12 cellular contexts compared by ENCODE assay signal in the genomic region with DNA sequence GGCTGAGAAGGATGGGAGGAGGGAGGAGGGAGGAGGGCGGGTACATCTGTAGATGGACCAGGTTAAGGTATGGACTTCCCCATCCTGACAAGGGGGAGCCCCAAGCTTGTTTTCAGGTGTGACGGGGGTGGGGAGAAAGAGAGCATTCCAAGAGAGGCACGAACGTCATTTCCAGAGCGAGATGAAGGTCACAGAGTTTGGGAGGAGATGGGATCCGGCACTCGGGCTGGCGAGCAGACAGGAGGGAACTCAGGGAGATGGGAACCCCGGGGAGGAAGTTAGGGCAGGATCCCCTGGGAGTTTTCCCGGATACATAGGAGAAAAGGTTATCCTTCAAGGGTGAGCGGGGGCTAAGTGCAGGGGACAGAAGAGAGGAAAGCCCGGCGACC.
DNase-seq lines count a peak whose midpoint lies in the region; ATAC-seq, FAIRE-seq and TF ChIP-seq lines count a peak whose summit lies in the region.
"Had no signal": no experiment of that assay in that cellular context is flagged by ENCODE, and none has a peak within 500 bp of the region (broad histone marks: within the 10 kb centered on the region; RNA-seq: fewer than 3 reads in every experiment).

No MANE protein-coding gene starts in this region.

- peak overlapping the region in 1 of 2 donors; percentile 48 for H3K27ac Mint-ChIP-seq in stimulated activated naive CD8-positive, alpha-beta T cell treated with anti-CD3 and anti-CD28 coated beads, Interleukin-15, amount 100 ng/mL, for 72 hours
- H3K27ac Mint-ChIP-seq: T-helper 1 cell treated with Interleukin-12 subunit alpha and Interleukin-12 subunit beta and Interleukin-4 antibody, amounts not matched to agents 30 μg/mL and 1 μg/mL, for 36 hours had no signal

- peaks cover 27% of the 10 kb centered on the region for H3K4me1 Mint-ChIP-seq in stimulated activated naive CD8-positive, alpha-beta T cell treated with anti-CD3 and anti-CD28 coated beads, Interleukin-15, amount 100 ng/mL, for 72 hours

- intact Hi-C loops in breast epithelium (cut with DNase I; ENCODE audit: low total_unique reads), result no loop called here

- H3K9me3 ChIP-seq in breast epithelium, result no peaks in the 10 kb centered on the region
- H3K9me3 ChIP-seq in keratinocyte (ENCODE audit: control insufficient read depth, low read depth, low read length), result no peaks in the 10 kb centered on the region
- H3K9me3 ChIP-seq in skeletal muscle satellite cell (replicated peaks; ENCODE audit: low read length), result no peaks in the 10 kb centered on the region

- no peak for FAIRE-seq in keratinocyte (lab: Jason Lieb, UNC)

- H3K4me2 ChIP-seq in keratinocyte (ENCODE audit: control insufficient read depth, extremely low read depth, insufficient read depth, low read depth, low read length) (peak overlapping the region; percentile 67), skeletal muscle satellite cell (ENCODE audit: low read length) (peak overlapping the region; percentile 75)

- H3K4me3 ChIP-seq in breast epithelium (peak overlapping the region; percentile 2 to 50 (median 30)), keratinocyte (ENCODE audit: control insufficient read depth in 2 of 3, extremely low read depth in 1 of 3, insufficient read depth in 2 of 3, low read depth in 1 of 3, low read length in 3 of 3) (peak overlapping the region in 1 of 3 experiments; percentile 13), skeletal muscle satellite cell (ENCODE audit: low read length) (peak overlapping the region; percentile 62)

- H3K27ac ChIP-seq in breast epithelium (no peak overlapping the region), keratinocyte (ENCODE audit: control insufficient read depth, insufficient read depth, low read length) (no peak overlapping the region)

- H3K4me1 ChIP-seq in breast epithelium (no peaks in the 10 kb centered on the region), keratinocyte (ENCODE audit: control insufficient read depth, extremely low read depth, insufficient read depth, low read length) (peaks cover 19% of the 10 kb centered on the region), skeletal muscle satellite cell (ENCODE audit: control insufficient read depth, insufficient read depth, low read length) (peaks cover 15% of the 10 kb centered on the region)

- H3K9ac ChIP-seq in keratinocyte (ENCODE audit: control insufficient read depth, extremely low read depth, insufficient read depth, low read length) (peak overlapping the region; percentile 44), skeletal muscle satellite cell (ENCODE audit: low read depth, low read length) (peak overlapping the region; percentile 67)

- no peak for ATAC-seq in GM19023 (IDR thresholded peaks at IDR 0.05; ENCODE audit: unreplicated experiment)
- no peak for ATAC-seq in stimulated activated naive CD8-positive, alpha-beta T cell treated with anti-CD3 and anti-CD28 coated beads, Interleukin-15, amount 100 ng/mL, for 72 hours

- H3K79me2 ChIP-seq in keratinocyte (ENCODE audit: control insufficient read depth, insufficient read depth, low read length), result no peaks in the 10 kb centered on the region

- peak overlapping the region; percentile 56 for H2AFZ ChIP-seq in keratinocyte (ENCODE audit: control insufficient read depth, low read length)

- peaks cover 3% of the 10 kb centered on the region for H4K20me1 ChIP-seq in keratinocyte (ENCODE audit: control insufficient read depth, extremely low read depth, insufficient read depth, low read length)

- no peak for TF ChIP-seq POLR2A in breast epithelium (IDR thresholded peaks at IDR 0.05)

- in situ Hi-C loops in GM13976 (cut with MboI; ENCODE audit: low sequenced_read_pairs, unreplicated experiment), result no loop called here

- H3K9me1 ChIP-seq in keratinocyte (ENCODE audit: control insufficient read depth, extremely low read depth, insufficient read depth, low read length), result no peaks in the 10 kb centered on the region

- no peak overlapping the region for H3K4me3 Mint-ChIP-seq in stimulated activated naive CD8-positive, alpha-beta T cell treated with anti-CD3 and anti-CD28 coated beads, Interleukin-15, amount 100 ng/mL, for 72 hours
- H3K4me3 Mint-ChIP-seq: T-helper 1 cell treated with Interleukin-12 subunit alpha and Interleukin-12 subunit beta and Interleukin-4 antibody, amounts not matched to agents 30 μg/mL and 1 μg/mL, for 36 hours had no signal

- dilution Hi-C loops in keratinocyte (cut with MboI; ENCODE audit: extremely low pct_ligation_motif_present, low sequenced_read_pairs), result no loop called here

- H3K9me3 Mint-ChIP-seq in stimulated activated naive CD8-positive, alpha-beta T cell treated with anti-CD3 and anti-CD28 coated beads, Interleukin-15, amount 100 ng/mL, for 72 hours, result no peaks in the 10 kb centered on the region
- H3K9me3 Mint-ChIP-seq: T-helper 1 cell treated with Interleukin-12 subunit alpha and Interleukin-12 subunit beta and Interleukin-4 antibody, amounts not matched to agents 30 μg/mL and 1 μg/mL, for 36 hours had no signal

- H3K27me3 Mint-ChIP-seq in stimulated activated naive CD8-positive, alpha-beta T cell treated with anti-CD3 and anti-CD28 coated beads, Interleukin-15, amount 100 ng/mL, for 72 hours, result no peaks in the 10 kb centered on the region

- TF ChIP-seq CTCF in GM13976 (IDR thresholded peaks at IDR 0.05; ENCODE audit: borderline replicate concordance, control extremely low read depth, extremely low read depth, insufficient read depth, missing control alignments) (no peak), breast epithelium (IDR thresholded peaks at IDR 0.05) (no peak), keratinocyte (optimal IDR thresholded peaks at IDR 0.05 in 1 of 3, IDR thresholded peaks at IDR 0.05 in 1 of 3, conservative IDR thresholded peaks at IDR 0.05 in 1 of 3; ENCODE audit: extremely low read depth in 1 of 3, insufficient read depth in 2 of 3, low read length in 3 of 3) (no peak)

- H3K27me3 ChIP-seq in breast epithelium (no peaks in the 10 kb centered on the region), keratinocyte (ENCODE audit: control insufficient read depth, extremely low read depth, insufficient read depth, low read length) (no peaks in the 10 kb centered on the region), skeletal muscle satellite cell (ENCODE audit: control insufficient read depth, insufficient read depth, low read length) (no peaks in the 10 kb centered on the region)

- DNase-seq in GM13976 (ENCODE audit: low spot score) (peak; percentile 43), breast epithelium (ENCODE audit: low spot score in 2 of 2) (no peak), keratinocyte (ENCODE audit: low read depth, low spot score) (no peak), SHP77 (lab: John Stamatoyannopoulos, UW) (no peak), HK-2 (ENCODE audit: unreplicated experiment) (no peak)
- no peak for DNase-seq in stimulated activated naive CD8-positive, alpha-beta T cell treated with anti-CD3 and anti-CD28 coated beads, Interleukin-15, amount 100 ng/mL, for 72 hours
- DNase-seq: activated T-cell treated with anti-CD3 and anti-CD28 coated beads for 4 hours, DMS 273 treated with DMSO at 0.1 percent for 48 hours, KG1 had no signal

- H3K36me3 ChIP-seq in breast epithelium, result no peaks in the 10 kb centered on the region
- H3K36me3 ChIP-seq in keratinocyte (ENCODE audit: control insufficient read depth in 2 of 2, extremely low read depth in 1 of 2, insufficient read depth in 2 of 2, low read length in 2 of 2), result peaks cover 0 to 1% of the 10 kb centered on the region in 2 experiments
- no peaks in the 10 kb centered on the region for H3K36me3 ChIP-seq in skeletal muscle satellite cell (ENCODE audit: insufficient read depth, low read length)
